In the genomic region with DNA sequence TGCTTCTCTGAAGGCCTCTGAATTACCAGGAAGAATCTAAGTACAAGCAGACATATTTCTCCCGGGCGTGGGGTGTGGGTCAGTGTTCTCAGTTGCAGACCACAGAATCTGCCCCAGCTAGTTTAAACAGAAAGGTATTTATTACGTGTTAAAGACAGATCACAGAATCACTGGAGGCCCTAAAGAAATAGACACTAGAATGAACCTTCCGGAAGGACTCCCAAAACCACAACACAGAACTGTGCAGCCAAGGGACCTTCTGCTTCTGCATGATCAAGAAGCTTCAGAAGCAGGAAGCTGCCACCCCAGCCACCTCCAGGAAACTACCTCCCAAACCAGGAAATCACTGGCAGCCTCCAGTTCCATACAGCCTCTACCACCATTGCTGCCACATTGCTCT, we compare ENCODE assay signal across 1 cellular context.
TF ChIP-seq lines count a peak whose summit lies in the region.

No MANE protein-coding gene starts in this region.

TF ChIP-seq in K562, 482 proteins besides CTCF, POLR2A, EP300 and RAD21:
- TF ChIP-seq, protein P1, sequence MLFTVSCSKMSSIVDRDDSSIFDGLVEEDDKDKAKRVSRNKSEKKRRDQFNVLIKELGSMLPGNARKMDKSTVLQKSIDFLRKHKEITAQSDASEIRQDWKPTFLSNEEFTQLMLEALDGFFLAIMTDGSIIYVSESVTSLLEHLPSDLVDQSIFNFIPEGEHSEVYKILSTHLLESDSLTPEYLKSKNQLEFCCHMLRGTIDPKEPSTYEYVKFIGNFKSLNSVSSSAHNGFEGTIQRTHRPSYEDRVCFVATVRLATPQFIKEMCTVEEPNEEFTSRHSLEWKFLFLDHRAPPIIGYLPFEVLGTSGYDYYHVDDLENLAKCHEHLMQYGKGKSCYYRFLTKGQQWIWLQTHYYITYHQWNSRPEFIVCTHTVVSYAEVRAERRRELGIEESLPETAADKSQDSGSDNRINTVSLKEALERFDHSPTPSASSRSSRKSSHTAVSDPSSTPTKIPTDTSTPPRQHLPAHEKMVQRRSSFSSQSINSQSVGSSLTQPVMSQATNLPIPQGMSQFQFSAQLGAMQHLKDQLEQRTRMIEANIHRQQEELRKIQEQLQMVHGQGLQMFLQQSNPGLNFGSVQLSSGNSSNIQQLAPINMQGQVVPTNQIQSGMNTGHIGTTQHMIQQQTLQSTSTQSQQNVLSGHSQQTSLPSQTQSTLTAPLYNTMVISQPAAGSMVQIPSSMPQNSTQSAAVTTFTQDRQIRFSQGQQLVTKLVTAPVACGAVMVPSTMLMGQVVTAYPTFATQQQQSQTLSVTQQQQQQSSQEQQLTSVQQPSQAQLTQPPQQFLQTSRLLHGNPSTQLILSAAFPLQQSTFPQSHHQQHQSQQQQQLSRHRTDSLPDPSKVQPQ (CRISPR knock-in tag; IDR thresholded peaks at IDR 0.05; ENCODE audit: borderline replicate concordance), result no peak
- TF ChIP-seq ARHGAP35 (IDR thresholded peaks at IDR 0.05; ENCODE audit: partially characterized antibody) (no peak), HNRNPK (IDR thresholded peaks at IDR 0.05; ENCODE audit: low read depth, low read length, poor library complexity, severe bottlenecking) (no peak), ZFP1 (CRISPR knock-in tag; IDR thresholded peaks at IDR 0.05) (no peak), BACH1 (tag; IDR thresholded peaks at IDR 0.05) (no peak), RFX1 (IDR thresholded peaks at IDR 0.05) (no peak), TGIF2 (CRISPR knock-in tag; IDR thresholded peaks at IDR 0.05) (no peak), BRD4 (IDR thresholded peaks at IDR 0.05) (no peak), RNF2 (IDR thresholded peaks at IDR 0.05) (no peak), MEF2D (tag; conservative IDR thresholded peaks at IDR 0.05; ENCODE audit: low read depth) (no peak), SUPT5H (IDR thresholded peaks at IDR 0.05) (no peak)
- TF ChIP-seq, protein P2, sequence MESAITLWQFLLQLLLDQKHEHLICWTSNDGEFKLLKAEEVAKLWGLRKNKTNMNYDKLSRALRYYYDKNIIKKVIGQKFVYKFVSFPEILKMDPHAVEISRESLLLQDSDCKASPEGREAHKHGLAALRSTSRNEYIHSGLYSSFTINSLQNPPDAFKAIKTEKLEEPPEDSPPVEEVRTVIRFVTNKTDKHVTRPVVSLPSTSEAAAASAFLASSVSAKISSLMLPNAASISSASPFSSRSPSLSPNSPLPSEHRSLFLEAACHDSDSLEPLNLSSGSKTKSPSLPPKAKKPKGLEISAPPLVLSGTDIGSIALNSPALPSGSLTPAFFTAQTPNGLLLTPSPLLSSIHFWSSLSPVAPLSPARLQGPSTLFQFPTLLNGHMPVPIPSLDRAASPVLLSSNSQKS (CRISPR knock-in tag; IDR thresholded peaks at IDR 0.05), result no peak
- TF ChIP-seq, protein P3, sequence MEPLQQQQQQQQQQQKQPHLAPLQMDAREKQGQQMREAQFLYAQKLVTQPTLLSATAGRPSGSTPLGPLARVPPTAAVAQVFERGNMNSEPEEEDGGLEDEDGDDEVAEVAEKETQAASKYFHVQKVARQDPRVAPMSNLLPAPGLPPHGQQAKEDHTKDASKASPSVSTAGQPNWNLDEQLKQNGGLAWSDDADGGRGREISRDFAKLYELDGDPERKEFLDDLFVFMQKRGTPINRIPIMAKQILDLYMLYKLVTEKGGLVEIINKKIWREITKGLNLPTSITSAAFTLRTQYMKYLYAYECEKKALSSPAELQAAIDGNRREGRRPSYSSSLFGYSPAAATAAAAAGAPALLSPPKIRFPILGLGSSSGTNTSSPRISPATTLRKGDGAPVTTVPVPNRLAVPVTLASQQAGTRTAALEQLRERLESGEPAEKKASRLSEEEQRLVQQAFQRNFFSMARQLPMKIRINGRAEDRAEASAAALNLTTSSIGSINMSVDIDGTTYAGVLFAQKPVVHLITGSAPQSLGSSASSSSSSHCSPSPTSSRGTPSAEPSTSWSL (CRISPR knock-in tag; IDR thresholded peaks at IDR 0.05; ENCODE audit: borderline replicate concordance), result no peak
- TF ChIP-seq, protein P4, sequence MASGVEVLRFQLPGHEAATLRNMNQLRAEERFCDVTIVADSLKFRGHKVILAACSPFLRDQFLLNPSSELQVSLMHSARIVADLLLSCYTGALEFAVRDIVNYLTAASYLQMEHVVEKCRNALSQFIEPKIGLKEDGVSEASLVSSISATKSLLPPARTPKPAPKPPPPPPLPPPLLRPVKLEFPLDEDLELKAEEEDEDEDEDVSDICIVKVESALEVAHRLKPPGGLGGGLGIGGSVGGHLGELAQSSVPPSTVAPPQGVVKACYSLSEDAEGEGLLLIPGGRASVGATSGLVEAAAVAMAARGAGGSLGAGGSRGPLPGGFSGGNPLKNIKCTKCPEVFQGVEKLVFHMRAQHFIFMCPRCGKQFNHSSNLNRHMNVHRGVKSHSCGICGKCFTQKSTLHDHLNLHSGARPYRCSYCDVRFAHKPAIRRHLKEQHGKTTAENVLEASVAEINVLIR (CRISPR knock-in tag; IDR thresholded peaks at IDR 0.05), result no peak
